In the genomic region with DNA sequence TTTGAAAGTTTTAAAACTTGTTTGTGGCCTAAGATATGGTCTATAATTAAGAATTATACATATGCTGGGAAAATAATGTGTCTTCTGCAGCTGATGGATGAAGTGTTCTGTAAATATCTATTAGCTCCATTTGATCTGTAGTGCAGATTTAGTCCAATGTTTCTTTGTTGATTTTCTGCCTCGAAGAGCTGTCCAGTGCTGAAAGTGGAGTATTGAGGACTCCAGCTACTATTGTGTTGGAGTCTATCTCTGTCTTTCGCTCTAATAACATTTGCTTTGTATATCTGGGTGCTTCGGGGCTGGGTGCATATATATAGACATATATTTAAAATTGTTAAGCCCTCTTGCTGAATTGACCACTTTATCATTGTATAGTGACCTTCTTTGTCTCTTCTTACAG, we compare ENCODE assay signal across 1 cellular context.
TF ChIP-seq lines count a peak whose summit lies in the region.

No MANE protein-coding gene starts in this region.

TF ChIP-seq in GM12878, 131 proteins besides CTCF, POLR2A, EP300 and RAD21 (continued from another document):
- TF ChIP-seq, protein P1, sequence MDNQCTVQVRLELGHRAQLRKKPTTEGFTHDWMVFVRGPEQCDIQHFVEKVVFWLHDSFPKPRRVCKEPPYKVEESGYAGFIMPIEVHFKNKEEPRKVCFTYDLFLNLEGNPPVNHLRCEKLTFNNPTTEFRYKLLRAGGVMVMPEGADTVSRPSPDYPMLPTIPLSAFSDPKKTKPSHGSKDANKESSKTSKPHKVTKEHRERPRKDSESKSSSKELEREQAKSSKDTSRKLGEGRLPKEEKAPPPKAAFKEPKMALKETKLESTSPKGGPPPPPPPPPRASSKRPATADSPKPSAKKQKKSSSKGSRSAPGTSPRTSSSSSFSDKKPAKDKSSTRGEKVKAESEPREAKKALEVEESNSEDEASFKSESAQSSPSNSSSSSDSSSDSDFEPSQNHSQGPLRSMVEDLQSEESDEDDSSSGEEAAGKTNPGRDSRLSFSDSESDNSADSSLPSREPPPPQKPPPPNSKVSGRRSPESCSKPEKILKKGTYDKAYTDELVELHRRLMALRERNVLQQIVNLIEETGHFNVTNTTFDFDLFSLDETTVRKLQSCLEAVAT (IDR thresholded peaks at IDR 0.05), result no peak
TF ChIP-seq in GM12878: peak in this region for 1.
